Comparison of ENCODE assay signal across 19 cellular contexts in the genomic region with DNA sequence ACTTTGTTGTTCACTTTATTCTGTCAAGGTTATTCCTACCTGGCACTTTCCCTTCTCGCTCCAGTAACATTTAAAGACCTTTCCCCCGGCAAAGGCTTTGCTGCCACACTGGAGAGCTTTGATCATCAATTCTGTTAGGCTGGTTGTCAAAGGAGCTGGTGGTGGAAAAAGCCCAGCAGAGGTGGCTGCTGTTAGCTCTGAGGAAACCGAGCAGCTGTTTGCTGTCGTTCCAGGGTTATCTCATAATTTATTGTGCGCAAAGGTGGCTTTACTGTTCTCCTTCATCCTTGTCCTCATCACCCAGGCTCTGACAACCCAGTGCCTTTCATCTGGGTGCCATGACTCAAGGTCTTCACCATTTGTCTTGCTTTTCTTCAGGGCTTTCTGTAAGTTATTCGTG. TPM values are rescaled to one million over a fixed set of nuclear protein-coding genes. Genes with fewer than 3 reads are reported as not detected.
A peak's percentile ranks its signal among the peaks of the same experiment; 100 is the strongest.
DNase-seq lines count a peak whose midpoint lies in the region; ATAC-seq, FAIRE-seq and TF ChIP-seq lines count a peak whose summit lies in the region.
"Had no signal": no experiment of that assay in that cellular context is flagged by ENCODE, and none has a peak within 500 bp of the region (broad histone marks: within the 10 kb centered on the region; RNA-seq: fewer than 3 reads in every experiment).

No MANE protein-coding gene starts in this region.

- H2BK15ac ChIP-seq in IMR-90 (ENCODE audit: low read depth, low read length) = peak overlapping the region; percentile 38; the same call in 1 of the 3 replicates

- BruUV-seq in IMR-90 (replicated peaks; lab: Mats Ljungman, UMichigan) = no TSS peak

- peak overlapping the region; percentile 48; the same call in 1 of the 2 replicates for H3K23ac ChIP-seq in IMR-90 (ENCODE audit: low read depth, low read length)

- H4K20me1 ChIP-seq in IMR-90 (ENCODE audit: insufficient read depth, low read length) (no peaks in the 10 kb centered on the region), hepatocyte (ENCODE audit: insufficient read depth, poor library complexity, severe bottlenecking) (no peaks in the 10 kb centered on the region)

- FAIRE-seq in pancreas (lab: Jason Lieb, UNC) = no peak

- ATAC-seq in IMR-90 (ENCODE audit: low read depth) (no peak), pancreas (no peak), HG02571 (IDR thresholded peaks at IDR 0.05; ENCODE audit: unreplicated experiment) (no peak)
- ATAC-seq: HCT116, Panc1, Right ventricle myocardium inferior had no signal

- H3K4ac ChIP-seq in IMR-90 (ENCODE audit: low read depth, low read length) = peak overlapping the region; percentile 16; the same call in 1 of the 2 replicates

- H3K4me3 ChIP-seq in IMR-90 (ENCODE audit: insufficient read depth, low read depth, low read length) (no peak overlapping the region), hepatocyte (no peak overlapping the region), parathyroid adenoma (ENCODE audit: low read depth, low read length) (no peak overlapping the region), pancreas (no peak overlapping the region)
- H3K4me3 ChIP-seq: GM23248 had no signal

- no peak overlapping the region for H2AK9ac ChIP-seq in IMR-90 (replicated peaks; ENCODE audit: low read depth, low read length, poor library complexity)

- no peaks in the 10 kb centered on the region for H3K79me1 ChIP-seq in IMR-90 (ENCODE audit: low read depth in 1 of 2, low read length in 2 of 2)

- no peaks in the 10 kb centered on the region for H3K9me2 ChIP-seq in hepatocyte (replicated peaks; ENCODE audit: insufficient read depth)
- H3K9me2 ChIP-seq: SK-N-SH had no signal

- dilution Hi-C loops in IMR-90 (cut with HindIII; ENCODE audit: low sequenced_read_pairs, unreplicated experiment) = no loop called here

- no peak overlapping the region for H3K9ac ChIP-seq in IMR-90 (ENCODE audit: low read depth, low read length)
- H3K9ac ChIP-seq in parathyroid adenoma = no peak overlapping the region
- H3K9ac ChIP-seq: GM23248, SK-N-SH had no signal

- no peak overlapping the region for H3K56ac ChIP-seq in IMR-90 (ENCODE audit: extremely low read depth, insufficient read depth, low read length)

- TF ChIP-seq CTCF in IMR-90 (conservative IDR thresholded peaks at IDR 0.05; ENCODE audit: low read depth, low read length) (no peak), hepatocyte (IDR thresholded peaks at IDR 0.05; ENCODE audit: poor library complexity) (no peak), parathyroid adenoma (IDR thresholded peaks at IDR 0.05) (no peak), pancreas (IDR thresholded peaks at IDR 0.05) (no peak)

- H3K18ac ChIP-seq in IMR-90 (ENCODE audit: low read depth, low read length) = no peak overlapping the region

- H3K79me2 ChIP-seq in hepatocyte (no peaks in the 10 kb centered on the region), parathyroid adenoma (no peaks in the 10 kb centered on the region)

- H3K14ac ChIP-seq in IMR-90 (replicated peaks; ENCODE audit: low read depth, low read length) = 0 out of 2 replicates have a peak overlapping the region, but pooled peaks have one; percentile 1

- H3K9me1 ChIP-seq in IMR-90 (ENCODE audit: insufficient read depth, low read length) = no peaks in the 10 kb centered on the region

- no peak overlapping the region for H2BK20ac ChIP-seq in IMR-90 (ENCODE audit: low read depth, low read length)

- H4K8ac ChIP-seq in IMR-90 (ENCODE audit: low read depth in 2 of 2, low read length in 2 of 2) = peak overlapping the region in 1 of 2 experiments; percentile 8; a peak in 1 of 4 replicates

- TF ChIP-seq RAD21 in IMR-90 (IDR thresholded peaks at IDR 0.05; ENCODE audit: low read length) = no peak

- H4K91ac ChIP-seq in IMR-90 (ENCODE audit: insufficient read depth, low read depth, low read length) = no peak overlapping the region

- no peak overlapping the region for H3K27ac ChIP-seq in IMR-90 (ENCODE audit: insufficient read depth, low read length)
- H3K27ac ChIP-seq in hepatocyte = peak overlapping the region; percentile 49
- peak overlapping the region; percentile 74 for H3K27ac ChIP-seq in parathyroid adenoma
- no peak overlapping the region for H3K27ac ChIP-seq in pancreas
- H3K27ac ChIP-seq: GM23248 had no signal

- TF ChIP-seq POLR2A in IMR-90 (IDR thresholded peaks at IDR 0.05; ENCODE audit: low read depth, low read length) = no peak

- H2BK5ac ChIP-seq in IMR-90 (ENCODE audit: low read depth, low read length, poor library complexity, severe bottlenecking) = no peak overlapping the region

- no peak overlapping the region; the same call in 1 of the 2 replicates for H2AK5ac ChIP-seq in IMR-90 (ENCODE audit: low read depth, low read length)

- H3K9me3 ChIP-seq in IMR-90 (ENCODE audit: control insufficient read depth, insufficient read depth, low read length) (no peaks in the 10 kb centered on the region), hepatocyte (ENCODE audit: low read depth) (no peaks in the 10 kb centered on the region), parathyroid adenoma (ENCODE audit: control insufficient read depth, low read length) (no peaks in the 10 kb centered on the region), pancreas (no peaks in the 10 kb centered on the region)
- H3K9me3 ChIP-seq: Caco-2, SK-N-SH had no signal

- intact Hi-C loops in IMR-90 (cut with micrococcal nuclease) = no loop called here
- intact Hi-C loops in pancreas (cut with DNase I) = no loop called here

- in situ Hi-C loops in IMR-90 (cut with MboI; ENCODE audit: low sequenced_read_pairs) = no loop called here

- CTCF ChIA-PET in IMR-90 (lab: Yijun Ruan, JAX) = no interaction called here

- DNase-seq in IMR-90 (no peak), SK-N-DZ (ENCODE audit: low spot score) (peak; percentile 82), hepatocyte (ENCODE audit: low spot score) (no peak), GM19238 (ENCODE audit: insufficient read length, low spot score) (no peak), pancreas (no peak)
- no peak for DNase-seq in activated CD8-positive, alpha-beta memory T cell treated with anti-CD3 and anti-CD28 coated beads, Interleukin-2, amount 50 U/mL, for 4 hours
- DNase-seq: AML-193, GF-D8, KBM-7, NCI-H1092, NCI-H2171, SK-N-SH had no signal

- WGBS in IMR-90 (ENCODE audit: extremely low coverage in 2 of 2, insufficient read length in 1 of 2), 2 experiments = no CpG with 5 or more reads among the region's 6 CpGs
- WGBS in hepatocyte (ENCODE audit: low lambda C conversion rate, missing lambda C conversion rate) = 26% methylated on average over 6 of the region's 6 CpGs
- WGBS in pancreas, 2 donors = 13 to 20% methylated on average over 6 of the region's 6 CpGs

- H3K4me1 ChIP-seq in IMR-90 (ENCODE audit: control insufficient read depth, insufficient read depth, low read length) (peaks cover 2% of the 10 kb centered on the region; the same call in 1 of the 2 replicates), hepatocyte (ENCODE audit: insufficient read depth) (no peaks in the 10 kb centered on the region), parathyroid adenoma (peaks cover 30% of the 10 kb centered on the region), pancreas (no peaks in the 10 kb centered on the region)
- H3K4me1 ChIP-seq: Caco-2 had no signal

- no peaks in the 10 kb centered on the region for H3K36me3 ChIP-seq in IMR-90 (ENCODE audit: control insufficient read depth, insufficient read depth, low read length)
- H3K36me3 ChIP-seq in hepatocyte (replicated peaks; ENCODE audit: insufficient read depth, low read depth) = no peaks in the 10 kb centered on the region
- H3K36me3 ChIP-seq in parathyroid adenoma (ENCODE audit: control insufficient read depth, insufficient read depth, low read length) = no peaks in the 10 kb centered on the region
- H3K36me3 ChIP-seq in pancreas = no peaks in the 10 kb centered on the region

- POLR2A ChIA-PET in IMR-90 (lab: Charles Lee; ENCODE audit: unreplicated experiment) = no interaction called here

- H3K27me3 ChIP-seq in IMR-90 (ENCODE audit: control insufficient read depth, insufficient read depth, low read length) (no peaks in the 10 kb centered on the region), hepatocyte (no peaks in the 10 kb centered on the region), parathyroid adenoma (ENCODE audit: control insufficient read depth, insufficient read depth, low read length) (no peaks in the 10 kb centered on the region), pancreas (no peaks in the 10 kb centered on the region)

- peak overlapping the region; percentile 9 for H2AFZ ChIP-seq in IMR-90 (replicated peaks; ENCODE audit: low read length, poor library complexity)
- no peak overlapping the region for H2AFZ ChIP-seq in hepatocyte
- H2AFZ ChIP-seq in parathyroid adenoma = peak overlapping the region; percentile 71

- H3K4me2 ChIP-seq in IMR-90 (ENCODE audit: low read depth, low read length) (no peak overlapping the region), hepatocyte (peak overlapping the region; percentile 36), parathyroid adenoma (ENCODE audit: low read length) (peak overlapping the region; percentile 47)
- H3K4me2 ChIP-seq: SK-N-SH had no signal

- H2BK120ac ChIP-seq in IMR-90 (ENCODE audit: low read depth, low read length) = 0 out of 2 replicates have a peak overlapping the region, but pooled peaks have one; percentile 44

- no peak overlapping the region for H4K5ac ChIP-seq in IMR-90 (ENCODE audit: low read depth, low read length)

TF ChIP-seq in IMR-90, 13 proteins besides CTCF, POLR2A, EP300 and RAD21 (continues in another document):
- no peak for TF ChIP-seq CHD1 (IDR thresholded peaks at IDR 0.05; ENCODE audit: low read depth, low read length)
- no peak for TF ChIP-seq FOS (IDR thresholded peaks at IDR 0.05; ENCODE audit: low read depth, low read length)
- no peak for TF ChIP-seq NFE2L2 (IDR thresholded peaks at IDR 0.05; ENCODE audit: low read depth, low read length)
- TF ChIP-seq SMC3 (IDR thresholded peaks at IDR 0.05; ENCODE audit: low read depth, low read length) = no peak
- TF ChIP-seq, protein P1, sequence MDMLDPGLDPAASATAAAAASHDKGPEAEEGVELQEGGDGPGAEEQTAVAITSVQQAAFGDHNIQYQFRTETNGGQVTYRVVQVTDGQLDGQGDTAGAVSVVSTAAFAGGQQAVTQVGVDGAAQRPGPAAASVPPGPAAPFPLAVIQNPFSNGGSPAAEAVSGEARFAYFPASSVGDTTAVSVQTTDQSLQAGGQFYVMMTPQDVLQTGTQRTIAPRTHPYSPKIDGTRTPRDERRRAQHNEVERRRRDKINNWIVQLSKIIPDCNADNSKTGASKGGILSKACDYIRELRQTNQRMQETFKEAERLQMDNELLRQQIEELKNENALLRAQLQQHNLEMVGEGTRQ (IDR thresholded peaks at IDR 0.05; ENCODE audit: low read depth, low read length) = no peak
- no peak for TF ChIP-seq MAFK (IDR thresholded peaks at IDR 0.05; ENCODE audit: low read depth, low read length)

RNA-seq across cellular contexts. Expression of a gene that starts 38.2 kb away (rescaled TPM):
- total RNA-seq in IMR-90 (2012; rRNA removed) = 12.2 and 14.0 TPM in 2 replicates
- 10.9 and 11.1 TPM in 2 replicates for polyA plus RNA-seq in IMR-90 (2012; rRNA removed)
- 9.5 and 10.5 TPM in 2 replicates for polyA plus RNA-seq in IMR-90 (2012; cell fraction: cytosol; rRNA removed)
- polyA plus RNA-seq in IMR-90 (2012; cell fraction: nucleus; rRNA removed; ENCODE audit: low replicate concordance) = 3.7 and 4.2 TPM in 2 replicates
- 33.2 and 63.6 TPM in 2 replicates for polyA plus RNA-seq in SK-N-DZ (2014; cell fraction: cytosol; rRNA removed)
- polyA plus RNA-seq in SK-N-DZ (2014; cell fraction: nucleus; rRNA removed) = 22.5 and 32.2 TPM in 2 replicates
- total RNA-seq in hepatocyte = 27.3 and 30.6 TPM in 2 replicates
- polyA plus RNA-seq in hepatocyte = 19.5 and 20.9 TPM in 2 replicates
- 10 to 100 TPM in 2 of 6 donors, 1 to 10 TPM in 4; 7.6 to 11.7 (median 9.2) TPM for total RNA-seq in pancreas
- polyA plus RNA-seq in pancreas = 10 to 100 TPM in 1 of 2 donors, 1 to 10 TPM in 1; 5.3 to 12.3 TPM

Comparison
In these comparisons a context has a peak if more than half of its experiments do, and no peak if none do; other contexts are left out.
1. H3K27ac ChIP-seq: peak in hepatocyte (single experiment) and parathyroid adenoma (single experiment); none in IMR-90 (single experiment) and pancreas (0 of 4).